In the genomic region with DNA sequence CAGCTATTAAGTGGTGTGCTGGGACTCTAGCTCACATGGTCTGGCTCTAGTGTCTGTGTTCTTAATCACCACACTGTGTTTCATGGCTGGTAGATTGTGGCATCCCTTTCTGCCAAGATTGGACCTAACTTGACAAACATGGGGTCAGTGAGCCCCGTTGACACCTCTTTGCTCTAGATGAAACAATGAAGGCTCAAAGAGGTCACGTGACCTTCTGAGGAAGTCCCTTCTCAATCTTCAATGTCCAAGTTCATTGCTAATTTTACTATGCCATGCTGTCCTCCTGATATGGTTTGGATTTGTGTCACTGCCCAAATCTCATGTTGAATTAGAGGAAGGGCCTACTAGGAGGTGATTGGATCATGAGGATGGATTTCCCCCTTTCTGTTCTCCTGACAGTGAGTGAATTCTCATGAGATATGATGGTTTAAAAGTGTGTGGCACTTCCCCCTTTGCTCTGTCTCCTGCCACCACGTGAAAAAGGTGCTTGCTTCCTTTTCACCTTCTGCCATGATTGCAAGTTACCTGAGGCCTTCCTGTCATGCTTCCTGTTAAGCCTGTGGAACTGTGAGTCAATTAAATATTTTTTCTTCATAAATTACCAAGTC, we compare ENCODE assay signal across 1 cellular context.
A peak's percentile ranks its signal among the peaks of the same experiment; 100 is the strongest.
TF ChIP-seq lines count a peak whose summit lies in the region.

No MANE protein-coding gene starts in this region.

TF ChIP-seq in HepG2, 621 proteins besides CTCF, POLR2A, EP300 and RAD21:
- TF ChIP-seq, protein P1, sequence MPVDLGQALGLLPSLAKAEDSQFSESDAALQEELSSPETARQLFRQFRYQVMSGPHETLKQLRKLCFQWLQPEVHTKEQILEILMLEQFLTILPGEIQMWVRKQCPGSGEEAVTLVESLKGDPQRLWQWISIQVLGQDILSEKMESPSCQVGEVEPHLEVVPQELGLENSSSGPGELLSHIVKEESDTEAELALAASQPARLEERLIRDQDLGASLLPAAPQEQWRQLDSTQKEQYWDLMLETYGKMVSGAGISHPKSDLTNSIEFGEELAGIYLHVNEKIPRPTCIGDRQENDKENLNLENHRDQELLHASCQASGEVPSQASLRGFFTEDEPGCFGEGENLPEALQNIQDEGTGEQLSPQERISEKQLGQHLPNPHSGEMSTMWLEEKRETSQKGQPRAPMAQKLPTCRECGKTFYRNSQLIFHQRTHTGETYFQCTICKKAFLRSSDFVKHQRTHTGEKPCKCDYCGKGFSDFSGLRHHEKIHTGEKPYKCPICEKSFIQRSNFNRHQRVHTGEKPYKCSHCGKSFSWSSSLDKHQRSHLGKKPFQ (CRISPR knock-in tag; IDR thresholded peaks at IDR 0.05; ENCODE audit: insufficient replicate concordance), result no peak
- TF ChIP-seq RAD51 (IDR thresholded peaks at IDR 0.05; ENCODE audit: borderline replicate concordance), result peak; percentile 89; the same call in 1 of the 2 replicates
- 0 out of 2 replicates have a peak, but pooled peaks have one; percentile 46 for TF ChIP-seq ZBTB7A (CRISPR knock-in tag; IDR thresholded peaks at IDR 0.05)
- no peak for TF ChIP-seq MAZ (IDR thresholded peaks at IDR 0.05; ENCODE audit: borderline replicate concordance, low read depth, low read length)
- TF ChIP-seq MAZ (CRISPR knock-in tag; IDR thresholded peaks at IDR 0.05; ENCODE audit: low read depth), result no peak
- TF ChIP-seq, protein P2, sequence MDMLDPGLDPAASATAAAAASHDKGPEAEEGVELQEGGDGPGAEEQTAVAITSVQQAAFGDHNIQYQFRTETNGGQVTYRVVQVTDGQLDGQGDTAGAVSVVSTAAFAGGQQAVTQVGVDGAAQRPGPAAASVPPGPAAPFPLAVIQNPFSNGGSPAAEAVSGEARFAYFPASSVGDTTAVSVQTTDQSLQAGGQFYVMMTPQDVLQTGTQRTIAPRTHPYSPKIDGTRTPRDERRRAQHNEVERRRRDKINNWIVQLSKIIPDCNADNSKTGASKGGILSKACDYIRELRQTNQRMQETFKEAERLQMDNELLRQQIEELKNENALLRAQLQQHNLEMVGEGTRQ (IDR thresholded peaks at IDR 0.05; ENCODE audit: low read depth, low read length), result peak; percentile 82
- TF ChIP-seq, protein P2 (CRISPR knock-in tag; IDR thresholded peaks at IDR 0.05; ENCODE audit: borderline replicate concordance), result no peak
